27 cellular contexts compared by ENCODE assay signal in genomic region chr17:55895112-55895759, GRCh38.
DNase-seq lines count a peak whose midpoint lies in the region; ATAC-seq and TF ChIP-seq lines count a peak whose summit lies in the region.
"Had no signal": no experiment of that assay in that cellular context is flagged by ENCODE, and none has a peak within 500 bp of the region (broad histone marks: within the 10 kb centered on the region; RNA-seq: fewer than 3 reads in every experiment).

No MANE protein-coding gene starts in this region.

- 47 to 74% (median 50%) methylated on average over 5 of the region's 5 CpGs for WGBS in adipose tissue, 3 donors
- 79 to 88% (median 87%) methylated on average over 5 of the region's 5 CpGs for WGBS in psoas muscle, 3 donors

- H3K9me3 ChIP-seq in psoas muscle (no peaks in the 10 kb centered on the region), colonic mucosa (no peaks in the 10 kb centered on the region)
- H3K9me3 ChIP-seq: sigmoid colon, thoracic aorta had no signal

- ATAC-seq in psoas muscle: peak in 3 of 4 donors; percentile 38 to 46 (median 42)
- ATAC-seq in GM18861 (IDR thresholded peaks at IDR 0.05; ENCODE audit: unreplicated experiment): no peak
- ATAC-seq: activated CD4-positive, alpha-beta T cell treated with anti-CD3 and anti-CD28 coated beads for 36 hours had no signal

- TF ChIP-seq CTCF in psoas muscle (IDR thresholded peaks at IDR 0.05) (no peak), colonic mucosa (IDR thresholded peaks at IDR 0.05) (no peak)

- DNase-seq in NOMO-1 treated with DMSO at 0.1 percent for 48 hours (lab: John Stamatoyannopoulos, UW; ENCODE audit: unreplicated experiment) (peak; percentile 3), NOMO-1 treated with dmso at 0.1 percent for 144 hours (lab: John Stamatoyannopoulos, UW; ENCODE audit: unreplicated experiment) (no peak), Kasumi-1 (lab: John Stamatoyannopoulos, UW) (peak; percentile 73 to 76), psoas muscle (peak in 1 of 2 donors; percentile 25), colonic mucosa (no peak)
- no peak for DNase-seq in stimulated activated CD4-positive, alpha-beta T cell treated with anti-CD3 and anti-CD28 coated beads, Interleukin-2, amount 100 ng/mL, for 24 hours
- DNase-seq: activated CD4-positive, alpha-beta T cell treated with anti-CD3 and anti-CD28 coated beads for 36 hours; activated gamma-delta T cell treated with Interleukin-2 at 50 U/mL for 16 hours; activated T-cell treated with anti-CD3 and anti-CD28 coated beads, Interleukin-2, amount 50 U/mL, for 24 hours; foreskin fibroblast; GM23248; left cardiac atrium; NCI-H1092; NCI-H2029 treated with DMSO at 0.1 percent for 48 hours; NCI-H526 treated with DMSO at 0.1 percent for 48 hours; posterior cingulate gyrus; sigmoid colon; stimulated activated naive CD4-positive, alpha-beta T cell treated with Interleukin-2 at 50 U/mL for 16 hours had no signal

- intact Hi-C loops in psoas muscle (cut with DNase I): no loop called here
- intact Hi-C loops in colonic mucosa (cut with DNase I): no loop called here

- H3K27ac ChIP-seq in adipose tissue (ENCODE audit: low read depth, low read length) (peak overlapping the region; percentile 71), psoas muscle (no peak overlapping the region), colonic mucosa (no peak overlapping the region)
- H3K27ac ChIP-seq: 22Rv1, cardiac muscle cell, GM23248, hepatocyte, KMS-11, neural progenitor cell, RWPE1, thoracic aorta had no signal

- H3K27me3 ChIP-seq in psoas muscle (ENCODE audit: insufficient read depth in 3 of 3, low read length in 2 of 3) (peaks cover 0 to under 1% (median 0%) of the 10 kb centered on the region in 3 donors), colonic mucosa (no peaks in the 10 kb centered on the region)
- H3K27me3 ChIP-seq: cardiac muscle cell, hepatocyte, neural progenitor cell, sigmoid colon had no signal

- H3K4me1 ChIP-seq in psoas muscle: no peaks in the 10 kb centered on the region
- no peaks in the 10 kb centered on the region for H3K4me1 ChIP-seq in colonic mucosa
- H3K4me1 ChIP-seq: neural progenitor cell, sigmoid colon had no signal

- H3K4me3 ChIP-seq in psoas muscle: no peak overlapping the region
- H3K4me3 ChIP-seq in colonic mucosa: no peak overlapping the region
- H3K4me3 ChIP-seq: cardiac muscle cell, GM23248, hepatocyte, neural progenitor cell, sigmoid colon, thoracic aorta had no signal

- no peak overlapping the region for H3K9ac ChIP-seq in colonic mucosa (ENCODE audit: low read depth in 2 of 2, low read length in 2 of 2)
- H3K9ac ChIP-seq: GM23248, KMS-11, neural progenitor cell had no signal

- H3K36me3 ChIP-seq in psoas muscle (ENCODE audit: insufficient read depth in 1 of 2, low read depth in 1 of 2) (no peaks in the 10 kb centered on the region), colonic mucosa (no peaks in the 10 kb centered on the region)
- H3K36me3 ChIP-seq: cardiac muscle cell, neural progenitor cell, sigmoid colon, thoracic aorta had no signal

Comparison
In these comparisons a context has a peak if more than half of its experiments do, and no peak if none do; other contexts are left out.
1. DNase-seq: peak in NOMO-1 treated with DMSO at 0.1 percent for 48 hours (single experiment) and Kasumi-1 (2 of 2); none in NOMO-1 treated with dmso at 0.1 percent for 144 hours (single experiment), stimulated activated CD4-positive, alpha-beta T cell treated with anti-CD3 and anti-CD28 coated beads, Interleukin-2, amount 100 ng/mL, for 24 hours (0 of 2) and colonic mucosa (single experiment).